In the genomic region with DNA sequence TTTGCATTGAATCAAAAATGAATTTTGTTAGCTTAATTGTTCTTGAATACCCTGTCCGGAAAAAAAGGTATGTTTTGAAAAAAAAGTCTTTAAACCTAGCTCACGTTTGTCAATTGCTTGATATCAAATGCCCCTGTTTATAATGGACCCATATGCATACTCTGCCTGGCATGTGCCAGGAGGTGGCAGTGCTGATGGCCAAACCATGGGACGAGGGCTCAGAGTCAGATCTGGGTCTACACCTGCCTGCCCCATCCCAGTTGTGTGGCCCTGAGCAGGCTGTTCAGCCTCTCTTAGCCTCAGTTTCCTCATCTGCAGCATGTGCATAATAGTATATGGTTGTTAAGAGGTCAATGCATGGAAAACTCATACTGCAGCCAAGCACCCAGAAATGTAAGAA, we compare ENCODE assay signal across 1 cellular context.
TF ChIP-seq lines count a peak whose summit lies in the region.

No MANE protein-coding gene starts in this region.

TF ChIP-seq in endothelial cell of umbilical vein, 7 proteins besides CTCF, POLR2A, EP300 and RAD21:
- TF ChIP-seq POLR2AphosphoS5 (IDR thresholded peaks at IDR 0.05; ENCODE audit: insufficient read depth, low read depth, low read length) (no peak), MYC (IDR thresholded peaks at IDR 0.05; ENCODE audit: low read depth, low read length) (no peak), FOS (IDR thresholded peaks at IDR 0.05; ENCODE audit: borderline replicate concordance, insufficient read depth, low read length) (no peak), GATA2 (IDR thresholded peaks at IDR 0.05; ENCODE audit: insufficient read depth, insufficient read length, low read depth, low read length) (no peak), JUN (IDR thresholded peaks at IDR 0.05; ENCODE audit: borderline replicate concordance, insufficient read depth, insufficient read length, low read depth) (no peak), EZH2 (IDR thresholded peaks at IDR 0.05; ENCODE audit: borderline replicate concordance, low read depth, low read length, severe bottlenecking) (no peak)
- TF ChIP-seq, protein P1, sequence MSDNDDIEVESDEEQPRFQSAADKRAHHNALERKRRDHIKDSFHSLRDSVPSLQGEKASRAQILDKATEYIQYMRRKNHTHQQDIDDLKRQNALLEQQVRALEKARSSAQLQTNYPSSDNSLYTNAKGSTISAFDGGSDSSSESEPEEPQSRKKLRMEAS (IDR thresholded peaks at IDR 0.05; ENCODE audit: insufficient read depth, insufficient read length): no peak
